ENCODE assay signal across 8 cellular contexts in the genomic region with DNA sequence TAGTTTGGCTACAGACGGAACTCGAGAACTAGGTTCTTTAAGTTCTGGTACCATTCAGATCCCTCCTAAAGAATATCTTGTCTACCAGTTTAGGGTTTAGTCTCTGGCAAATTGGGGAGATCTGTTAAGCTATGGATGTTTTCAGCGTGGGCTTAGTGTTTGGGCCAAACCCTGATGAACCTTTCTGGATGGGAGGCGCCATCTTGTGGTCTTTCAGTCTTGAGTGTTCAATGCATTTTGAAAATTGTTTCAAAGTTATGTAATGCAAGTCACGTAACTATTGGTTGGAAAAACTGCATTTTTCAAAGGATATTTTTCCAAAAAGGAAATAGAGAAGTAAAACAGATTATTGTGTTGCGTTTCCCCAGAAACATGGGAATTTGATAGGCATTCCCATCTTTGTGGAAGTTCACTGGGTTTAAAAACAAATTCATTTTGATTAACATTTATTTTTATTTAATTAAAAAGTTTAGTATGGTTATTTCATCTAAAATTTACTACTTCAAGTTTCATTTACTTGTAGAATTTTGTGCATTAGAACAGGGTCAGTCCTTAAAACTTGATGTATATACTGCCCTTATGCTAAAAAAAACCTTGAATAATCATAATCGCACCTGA.
DNase-seq lines count a peak whose midpoint lies in the region; TF ChIP-seq lines count a peak whose summit lies in the region.

No MANE protein-coding gene starts in this region.

- DNase-seq in cardiac muscle cell (ENCODE audit: low read depth in 1 of 2, low spot score in 1 of 2), result peak; percentile 61 to 77
- DNase-seq in right atrium auricular region (ENCODE audit: low spot score), result no peak
- DNase-seq in M059J (ENCODE audit: low read depth), result peak; percentile 28
- peak; percentile 15 for DNase-seq in foreskin melanocyte
- peak; percentile 31 for DNase-seq in retina
- no peak for DNase-seq in posterior vena cava (ENCODE audit: low spot score)
- DNase-seq in epidermal melanocyte (ENCODE audit: insufficient read length, low spot score), result no peak

- no peaks in the 10 kb centered on the region for H3K9me2 ChIP-seq in SU-DHL-6 (replicated peaks; ENCODE audit: insufficient read depth, low read length)

- H3K27ac ChIP-seq in cardiac muscle cell, result no peak overlapping the region
- H3K27ac ChIP-seq in right atrium auricular region, result no peak overlapping the region
- no peak overlapping the region for H3K27ac ChIP-seq in SU-DHL-6 (ENCODE audit: low read depth, low read length)

- no peaks in the 10 kb centered on the region for H3K27me3 ChIP-seq in cardiac muscle cell
- no peaks in the 10 kb centered on the region for H3K27me3 ChIP-seq in right atrium auricular region
- no peaks in the 10 kb centered on the region for H3K27me3 ChIP-seq in SU-DHL-6 (ENCODE audit: low read length)

- H3K36me3 ChIP-seq in cardiac muscle cell (no peaks in the 10 kb centered on the region), right atrium auricular region (no peaks in the 10 kb centered on the region), SU-DHL-6 (ENCODE audit: low read length) (no peaks in the 10 kb centered on the region)

- no peaks in the 10 kb centered on the region for H3F3A ChIP-seq in SU-DHL-6 (ENCODE audit: insufficient read depth)

- H3K9me3 ChIP-seq in cardiac muscle cell (ENCODE audit: low read depth) (no peaks in the 10 kb centered on the region), right atrium auricular region (no peaks in the 10 kb centered on the region), SU-DHL-6 (ENCODE audit: insufficient read depth, low read length) (no peaks in the 10 kb centered on the region)

- no peaks in the 10 kb centered on the region for H3K79me2 ChIP-seq in SU-DHL-6 (ENCODE audit: insufficient read depth, low read length)

- H3K4me1 ChIP-seq in cardiac muscle cell (ENCODE audit: low read depth), result no peaks in the 10 kb centered on the region
- H3K4me1 ChIP-seq in right atrium auricular region, result no peaks in the 10 kb centered on the region

- intact Hi-C loops in posterior vena cava (cut with DNase I), result no loop called here

- no peak overlapping the region for H3K9ac ChIP-seq in SU-DHL-6 (ENCODE audit: low read length)

- H2AFZ ChIP-seq in SU-DHL-6 (ENCODE audit: low read depth, low read length, severe bottlenecking), result no peak overlapping the region

- TF ChIP-seq CTCF in cardiac muscle cell (IDR thresholded peaks at IDR 0.05; ENCODE audit: low read depth, low read length), result peak; percentile 61
- peak in 1 of 2 donors; percentile 67 for TF ChIP-seq CTCF in right atrium auricular region (IDR thresholded peaks at IDR 0.05)
- TF ChIP-seq CTCF in SU-DHL-6 (IDR thresholded peaks at IDR 0.05; ENCODE audit: insufficient read depth, low read length, poor library complexity, severe bottlenecking), result peak; percentile 47

- no peak overlapping the region for H3K4me3 ChIP-seq in cardiac muscle cell
- H3K4me3 ChIP-seq in right atrium auricular region, result no peak overlapping the region
- H3K4me3 ChIP-seq in SU-DHL-6 (ENCODE audit: insufficient read depth, low read length, poor library complexity, severe bottlenecking), result no peak overlapping the region

- H3K4me2 ChIP-seq in SU-DHL-6 (ENCODE audit: low read depth, low read length, poor library complexity, severe bottlenecking), result no peak overlapping the region

- H4K20me1 ChIP-seq in SU-DHL-6 (ENCODE audit: low read depth, low read length), result no peaks in the 10 kb centered on the region

Comparison
In these comparisons a context has a peak if more than half of its experiments do, and no peak if none do; other contexts are left out.
1. DNase-seq: peak in cardiac muscle cell (2 of 2), M059J (single experiment), foreskin melanocyte (single experiment) and retina (single experiment); none in right atrium auricular region (single experiment), posterior vena cava (single experiment) and epidermal melanocyte (single experiment).